ENCODE assay signal across 2 cellular contexts in genomic region chr5:111068208-111068607, GRCh38.
A peak's percentile ranks its signal among the peaks of the same experiment; 100 is the strongest.
TF ChIP-seq lines count a peak whose summit lies in the region.

No MANE protein-coding gene starts in this region.

TF ChIP-seq in HEK293, 187 proteins besides CTCF, POLR2A, EP300 and RAD21 (continued from another document):
- no peak for TF ChIP-seq ZNF350 (tag by site-specific recombination; IDR thresholded peaks at IDR 0.05)
- no peak for TF ChIP-seq ZBTB7A (tag by site-specific recombination; IDR thresholded peaks at IDR 0.05; ENCODE audit: low read depth)
- TF ChIP-seq OVOL3 (tag by site-specific recombination; IDR thresholded peaks at IDR 0.05) = no peak
- TF ChIP-seq ZNF211 (tag by site-specific recombination; IDR thresholded peaks at IDR 0.05; ENCODE audit: low read depth) = no peak
- TF ChIP-seq ATF2 (tag by site-specific recombination; IDR thresholded peaks at IDR 0.05; ENCODE audit: low read depth) = peak; percentile 84
- no peak for TF ChIP-seq RBAK (tag by site-specific recombination; IDR thresholded peaks at IDR 0.05)
- no peak for TF ChIP-seq ZFHX2 (tag by site-specific recombination; conservative IDR thresholded peaks at IDR 0.05)
- TF ChIP-seq ZNF366 (tag by site-specific recombination; conservative IDR thresholded peaks at IDR 0.05) = peak; percentile 50
- TF ChIP-seq ZSCAN23 (tag by site-specific recombination; IDR thresholded peaks at IDR 0.05) = no peak
- no peak for TF ChIP-seq INSM2 (tag by site-specific recombination; IDR thresholded peaks at IDR 0.05)
- no peak for TF ChIP-seq ZNF133 (tag by site-specific recombination; IDR thresholded peaks at IDR 0.05)
- no peak for TF ChIP-seq IKZF3 (tag by site-specific recombination; IDR thresholded peaks at IDR 0.05)
- TF ChIP-seq ZBTB21 (tag by site-specific recombination; IDR thresholded peaks at IDR 0.05) = peak; percentile 63
- TF ChIP-seq PRDM6 (tag by site-specific recombination; IDR thresholded peaks at IDR 0.05) = no peak
- TF ChIP-seq ZNF324 (tag by site-specific recombination; IDR thresholded peaks at IDR 0.05) = no peak
- TF ChIP-seq ZNF639 (tag by site-specific recombination; IDR thresholded peaks at IDR 0.05) = no peak
- no peak for TF ChIP-seq ZFP3 (tag by site-specific recombination; IDR thresholded peaks at IDR 0.05; ENCODE audit: low read depth)
- no peak for TF ChIP-seq ZNF114 (tag by site-specific recombination; IDR thresholded peaks at IDR 0.05)
- TF ChIP-seq ZNF112 (tag by site-specific recombination; IDR thresholded peaks at IDR 0.05) = no peak
- TF ChIP-seq ZNF248 (tag by site-specific recombination; IDR thresholded peaks at IDR 0.05) = no peak
- peak; percentile 40 for TF ChIP-seq ZNF629 (tag by site-specific recombination; IDR thresholded peaks at IDR 0.05)
- TF ChIP-seq ZEB2 (tag by site-specific recombination; IDR thresholded peaks at IDR 0.05) = no peak
TF ChIP-seq in HEK293: peak in this region for 5.

TF ChIP-seq in K562, 482 proteins besides CTCF, POLR2A, EP300 and RAD21:
- TF ChIP-seq, protein P1, sequence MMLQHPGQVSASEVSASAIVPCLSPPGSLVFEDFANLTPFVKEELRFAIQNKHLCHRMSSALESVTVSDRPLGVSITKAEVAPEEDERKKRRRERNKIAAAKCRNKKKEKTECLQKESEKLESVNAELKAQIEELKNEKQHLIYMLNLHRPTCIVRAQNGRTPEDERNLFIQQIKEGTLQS (IDR thresholded peaks at IDR 0.05) = 0 out of 2 replicates have a peak, but pooled peaks have one; percentile 10
- TF ChIP-seq, protein P1 (CRISPR knock-in tag; conservative IDR thresholded peaks at IDR 0.05) = no peak
- TF ChIP-seq ZNF778 (CRISPR knock-in tag; IDR thresholded peaks at IDR 0.05) (no peak), ZBTB17 (CRISPR knock-in tag; IDR thresholded peaks at IDR 0.05) (no peak)
